In genomic region chr3:37367436-37367835, GRCh38 we compare ENCODE assay signal across 28 cellular contexts.
"Had no signal": no experiment of that assay in that cellular context is flagged by ENCODE, and none has a peak within 500 bp of the region (broad histone marks: within the 10 kb centered on the region; RNA-seq: fewer than 3 reads in every experiment).

No MANE protein-coding gene starts in this region.

- H3K4me1 ChIP-seq: pancreas, psoas muscle, sigmoid colon, suprapubic skin, testis, tibial artery, transverse colon, upper lobe of right lung, uterus had no signal

- H3K9me3 Mint-ChIP-seq: natural killer cell, nephron, type B pancreatic cell had no signal

- H3K27me3 Mint-ChIP-seq: naive thymus-derived CD4-positive, alpha-beta T cell; stimulated activated naive B cell treated with anti-CD40 and anti-IgM and Interleukin-4, amounts not matched to agents 10 μg/mL and 1 μg/mL and 100 μg/mL, for 72 hours; stimulated activated naive CD8-positive, alpha-beta T cell treated with anti-CD3 and anti-CD28 coated beads, Interleukin-15, amount 100 ng/mL, for 72 hours; type B pancreatic cell had no signal

- H3K36me3 ChIP-seq: uterus had no signal

- DNase-seq: naive thymus-derived CD4-positive, alpha-beta T cell; natural killer cell; nucleus accumbens; pancreas; psoas muscle; right cardiac atrium; right lobe of liver; sigmoid colon; small intestine; stimulated activated CD4-positive, alpha-beta T cell treated with anti-CD3 and anti-CD28 coated beads, Interleukin-15, amount 100 ng/mL, for 24 hours; stimulated activated CD4-positive, alpha-beta T cell treated with anti-CD3 and anti-CD28 coated beads, Interleukin-2, amount 100 ng/mL, for 24 hours; stimulated activated CD4-positive, alpha-beta T cell treated with anti-CD3 and anti-CD28 coated beads, Interleukin-2, amount 100 ng/mL, for 48 hours; stimulated activated CD4-positive, alpha-beta T cell treated with anti-CD3 and anti-CD28 coated beads, Interleukin-4, amount 100 ng/mL, for 24 hours; stimulated activated naive B cell treated with anti-CD40 and anti-IgM and Interleukin-4, amounts not matched to agents 10 μg/mL and 1 μg/mL and 100 μg/mL, for 72 hours; stimulated activated naive CD8-positive, alpha-beta T cell treated with anti-CD3 and anti-CD28 coated beads, Interleukin-15, amount 100 ng/mL, for 72 hours; stimulated activated naive CD8-positive, alpha-beta T cell treated with anti-CD3 and anti-CD28 coated beads, Interleukin-15, Interleukin-2, amounts not matched to agents 100 U/mL and 50 U/mL, for 24 hours; substantia nigra; testis; tibial artery; transverse colon; upper lobe of right lung; uterus had no signal

- H3K4me3 Mint-ChIP-seq: naive thymus-derived CD4-positive, alpha-beta T cell; natural killer cell; nephron; neural crest cell; stimulated activated effector memory CD8-positive, alpha-beta T cell treated with anti-CD3 and anti-CD28 coated beads, Interleukin-12 subunit alpha, Interleukin-12 subunit beta, amount 100 ng/mL, for 72 hours; stimulated activated naive B cell treated with anti-CD40 and anti-IgM and Interleukin-4, amounts not matched to agents 10 μg/mL and 1 μg/mL and 100 μg/mL, for 72 hours; stimulated activated naive CD8-positive, alpha-beta T cell treated with anti-CD3 and anti-CD28 coated beads, Interleukin-15, amount 100 ng/mL, for 72 hours; type B pancreatic cell had no signal

- H3K27ac Mint-ChIP-seq: naive thymus-derived CD4-positive, alpha-beta T cell; natural killer cell; nephron; stimulated activated effector memory CD8-positive, alpha-beta T cell treated with anti-CD3 and anti-CD28 coated beads, Interleukin-12 subunit alpha, Interleukin-12 subunit beta, amount 100 ng/mL, for 72 hours; stimulated activated naive B cell treated with anti-CD40 and anti-IgM and Interleukin-4, amounts not matched to agents 10 μg/mL and 1 μg/mL and 100 μg/mL, for 72 hours; stimulated activated naive CD8-positive, alpha-beta T cell treated with anti-CD3 and anti-CD28 coated beads, Interleukin-15, amount 100 ng/mL, for 72 hours; type B pancreatic cell had no signal

- H3K9me3 ChIP-seq: neutrophil, pancreas, psoas muscle, right lobe of liver, sigmoid colon, suprapubic skin, testis, tibial artery, transverse colon, upper lobe of right lung, uterus had no signal

- FAIRE-seq: pancreas, small intestine had no signal

- H3K27ac ChIP-seq: neutrophil, pancreas, psoas muscle, right lobe of liver, sigmoid colon, suprapubic skin, testis, tibial artery, transverse colon, upper lobe of right lung, uterus had no signal

- H3K4me1 Mint-ChIP-seq: naive thymus-derived CD4-positive, alpha-beta T cell; nephron; neural crest cell; stimulated activated effector memory CD8-positive, alpha-beta T cell treated with anti-CD3 and anti-CD28 coated beads, Interleukin-12 subunit alpha, Interleukin-12 subunit beta, amount 100 ng/mL, for 72 hours; stimulated activated naive B cell treated with anti-CD40 and anti-IgM and Interleukin-4, amounts not matched to agents 10 μg/mL and 1 μg/mL and 100 μg/mL, for 72 hours; stimulated activated naive CD8-positive, alpha-beta T cell treated with anti-CD3 and anti-CD28 coated beads, Interleukin-15, amount 100 ng/mL, for 72 hours had no signal

- H3K4me3 ChIP-seq: pancreas, psoas muscle, right lobe of liver, sigmoid colon, suprapubic skin, testis, tibial artery, transverse colon, upper lobe of right lung, uterus had no signal

- ATAC-seq: naive thymus-derived CD4-positive, alpha-beta T cell; natural killer cell; psoas muscle; right cardiac atrium; stimulated activated effector memory CD8-positive, alpha-beta T cell treated with anti-CD3 and anti-CD28 coated beads, Interleukin-12 subunit alpha, Interleukin-12 subunit beta, amount 100 ng/mL, for 72 hours; stimulated activated naive B cell treated with anti-CD40 and anti-IgM and Interleukin-4, amounts not matched to agents 10 μg/mL and 1 μg/mL and 100 μg/mL, for 72 hours; stimulated activated naive CD8-positive, alpha-beta T cell treated with anti-CD3 and anti-CD28 coated beads, Interleukin-15, amount 100 ng/mL, for 72 hours; stimulated activated naive CD8-positive, alpha-beta T cell treated with anti-CD3 and anti-CD28 coated beads, Interleukin-15, Interleukin-2, amounts not matched to agents 100 U/mL and 50 U/mL, for 24 hours; upper lobe of right lung had no signal

- H3K27me3 ChIP-seq: neutrophil, pancreas, right lobe of liver, sigmoid colon, suprapubic skin, testis, tibial artery, transverse colon, upper lobe of right lung, uterus had no signal
